ENCODE assay signal across 8 cellular contexts in genomic region chr11:64229090-64229958, GRCh38. TPM values are rescaled to one million over a fixed set of nuclear protein-coding genes. Genes with fewer than 3 reads are reported as not detected.
DNase-seq lines count a peak whose midpoint lies in the region; ATAC-seq, FAIRE-seq and TF ChIP-seq lines count a peak whose summit lies in the region.

No MANE protein-coding gene starts in this region.

- H3K9me3 Mint-ChIP-seq in H9 = no peaks in the 10 kb centered on the region

- no peak overlapping the region for H2AK5ac ChIP-seq in H9 (ENCODE audit: insufficient read length, low read length)

- H3K9ac ChIP-seq in H9 (ENCODE audit: extremely low read depth, insufficient read length, low read length) = no peak overlapping the region

- H2BK12ac ChIP-seq in H9 (ENCODE audit: insufficient read length, low read depth, low read length) = no peak overlapping the region

- WGBS in H9 (ENCODE audit: extremely low coverage, insufficient read length, low lambda C conversion rate) = no CpG with 5 or more reads among the region's 20 CpGs

- H3K9me3 ChIP-seq in H9 (ENCODE audit: control insufficient read depth, low read depth, low read length) (no peaks in the 10 kb centered on the region), gastrocnemius medialis (no peaks in the 10 kb centered on the region)

- peak overlapping the region; percentile 71 for H3K4me3 ChIP-seq in WI38 (ENCODE audit: low read depth, low read length)
- H3K4me3 ChIP-seq in gastrocnemius medialis = peak overlapping the region; percentile 64 to 90 (median 80)

- no peaks in the 10 kb centered on the region for H3K79me2 ChIP-seq in H9 (ENCODE audit: insufficient read depth, low read length)

- no peaks in the 10 kb centered on the region for H4K20me1 ChIP-seq in H9 (ENCODE audit: control insufficient read depth, insufficient read depth, insufficient read length)

- H2BK5ac ChIP-seq in H9 (ENCODE audit: insufficient read length, low read length) = no peak overlapping the region

- H3T11ph ChIP-seq in H9 (ENCODE audit: low read length) = no peak overlapping the region

- H2AFZ ChIP-seq in H9 (ENCODE audit: low read length) = no peak overlapping the region

- in situ Hi-C loops in gastrocnemius medialis (cut with MboI; ENCODE audit: low sequenced_read_pairs in 4 of 4) = no loop called here

- TF ChIP-seq POLR2A in gastrocnemius medialis (IDR thresholded peaks at IDR 0.05) (no peak), H54 (IDR thresholded peaks at IDR 0.05; ENCODE audit: low read depth, low read length) (no peak)

- H3K36me3 Mint-ChIP-seq in H9 (ENCODE audit: insufficient read depth in 1 of 3, low read depth in 3 of 3) = peaks cover 0 to 3% (median 3%) of the 10 kb centered on the region in 3 experiments; a peak in 3 of 7 replicates

- H3K18ac ChIP-seq in H9 (ENCODE audit: insufficient read length, low read depth, low read length) = no peak overlapping the region

- intact Hi-C loops in gastrocnemius medialis (cut with DNase I; ENCODE audit: low total_unique reads) = loop anchor here (5.0 kb wide), 1 partner anchor 62 kb away; the partner anchor contains the start of gene MACROD1

- H4K5ac ChIP-seq in H9 (ENCODE audit: insufficient read length, low read depth, low read length) = no peak overlapping the region

- peaks cover 35% of the 10 kb centered on the region for H3K23me2 ChIP-seq in H9 (ENCODE audit: insufficient read length, low read depth, low read length, poor library complexity, severe bottlenecking)

- DNase-seq in H9 (no peak), globus pallidus (ENCODE audit: low spot score) (peak; percentile 11), gastrocnemius medialis (no peak), H54 (ENCODE audit: insufficient read length, low spot score) (no peak), NCI-H146 (lab: John Stamatoyannopoulos, UW) (no peak)
- DNase-seq in effector CD4-positive, alpha-beta T cell = no peak

- no peaks in the 10 kb centered on the region; the same call in 1 of the 2 replicates for H3K27me3 ChIP-seq in H9 (ENCODE audit: insufficient read depth, low read length)
- H3K27me3 ChIP-seq in gastrocnemius medialis = no peaks in the 10 kb centered on the region

- H4K8ac ChIP-seq in H9 (replicated peaks; ENCODE audit: insufficient read length, low read depth, low read length) = no peak overlapping the region

- H3K4me3 Mint-ChIP-seq in H9 = peak overlapping the region; percentile 74 to 91

- H3K27ac ChIP-seq in H9 (ENCODE audit: insufficient read length, low read depth, low read length) (no peak overlapping the region), gastrocnemius medialis (peak overlapping the region; percentile 90 to 97 (median 92))

- no peak for TF ChIP-seq CTCF in H9 (conservative IDR thresholded peaks at IDR 0.05)
- no peak for TF ChIP-seq CTCF in WI38 (IDR thresholded peaks at IDR 0.05; ENCODE audit: low read depth, low read length)
- no peak for TF ChIP-seq CTCF in gastrocnemius medialis (IDR thresholded peaks at IDR 0.05 in 4 of 5, conservative IDR thresholded peaks at IDR 0.05 in 1 of 5)

- H3K79me1 ChIP-seq in H9 (ENCODE audit: insufficient read depth, low read depth, low read length, poor library complexity, severe bottlenecking) = no peaks in the 10 kb centered on the region

- H2BK120ac ChIP-seq in H9 (ENCODE audit: low read depth, low read length, poor library complexity, severe bottlenecking) = no peak overlapping the region

- no peak overlapping the region for H2BK15ac ChIP-seq in H9 (ENCODE audit: low read depth, low read length)

- no peaks in the 10 kb centered on the region for H3K36me3 ChIP-seq in gastrocnemius medialis

- H4K91ac ChIP-seq in H9 (ENCODE audit: insufficient read length, low read depth, low read length) = no peak overlapping the region

- H3K4me1 ChIP-seq in H9 (ENCODE audit: insufficient read depth, low read length) (0 out of 2 replicates have a peak, but pooled peaks cover 3% of the 10 kb centered on the region), gastrocnemius medialis (peaks cover 48 to 50% of the 10 kb centered on the region in 2 donors)

- H3K14ac ChIP-seq in H9 (ENCODE audit: insufficient read depth, low read length) = no peak overlapping the region

- H3K23ac ChIP-seq in H9 (ENCODE audit: insufficient read length, low read depth, low read length) = no peak overlapping the region

- H2BK20ac ChIP-seq in H9 (ENCODE audit: low read depth, low read length, poor library complexity, severe bottlenecking) = no peak overlapping the region

- FAIRE-seq in H54 (lab: Jason Lieb, UNC) = no peak

- H3K56ac ChIP-seq in H9 (ENCODE audit: insufficient read length, low read depth, low read length) = no peak overlapping the region

- H3K4me1 Mint-ChIP-seq in H9 = peaks cover 26 to 39% of the 10 kb centered on the region in 2 experiments

- ATAC-seq in gastrocnemius medialis (no peak), HG03039 (IDR thresholded peaks at IDR 0.05; ENCODE audit: unreplicated experiment) (no peak)

- H3K27me3 Mint-ChIP-seq in H9 (ENCODE audit: low read depth) = peaks cover 20% of the 10 kb centered on the region

- peak overlapping the region; percentile 94 for H3K4me2 ChIP-seq in H9 (ENCODE audit: insufficient read depth, insufficient read length, low read length)

- peak overlapping the region in 1 of 3 experiments; percentile 87; a peak in 3 of 7 replicates for H3K27ac Mint-ChIP-seq in H9

- no peak overlapping the region for H3K4ac ChIP-seq in H9 (ENCODE audit: low read depth, low read length)

RNA-seq across cellular contexts. Expression of gene DNAJC4, which starts 1.0 kb away (rescaled TPM):
- total RNA-seq in H9 (2021) (21.0 and 24.2 TPM in 2 replicates), gastrocnemius medialis (10 to 100 TPM; 13.8 to 30.0 (median 18.9) TPM)

RNA-seq across cellular contexts. Expression of gene NUDT22, which starts 3.2 kb away (rescaled TPM):
- 39.6 and 45.8 TPM in 2 replicates for total RNA-seq in H9 (2021)
- total RNA-seq in gastrocnemius medialis = 10 to 100 TPM; 32.3 to 70.7 (median 53.4) TPM

RNA-seq across cellular contexts. Expression of gene TRPT1, which starts 3.3 kb away (rescaled TPM):
- total RNA-seq in H9 (2021) (31.5 and 33.6 TPM in 2 replicates), gastrocnemius medialis (100 to 1,000 TPM in 3 of 4 donors, 10 to 100 TPM in 1; 80.9 to 231 (median 139) TPM)

RNA-seq across cellular contexts. Expression of gene VEGFB, which starts 5.1 kb away (rescaled TPM):
- total RNA-seq in H9 (2021) (57.1 and 57.7 TPM in 2 replicates), gastrocnemius medialis (10 to 100 TPM; 33.6 to 87.5 (median 58.2) TPM)

RNA-seq across cellular contexts. Expression of gene FKBP2, which starts 11.6 kb away (rescaled TPM):
- total RNA-seq in H9 (2021) = 36.5 and 41.0 TPM in 2 replicates
- total RNA-seq in gastrocnemius medialis = 10 to 100 TPM; 20.2 to 54.7 (median 27.6) TPM
